ENCODE assay signal across 8 cellular contexts in genomic region chr9:132998221-132998620, GRCh38. TPM values are rescaled to one million over a fixed set of nuclear protein-coding genes. Genes with fewer than 3 reads are reported as not detected.
"Had no signal": no experiment of that assay in that cellular context is flagged by ENCODE, and none has a peak within 500 bp of the region (broad histone marks: within the 10 kb centered on the region; RNA-seq: fewer than 3 reads in every experiment).

No MANE protein-coding gene starts in this region.

RNA-seq across cellular contexts. Expression of gene GFI1B, which starts 19.7 kb away (rescaled TPM):
- total RNA-seq: kidney epithelial cell, lung microvascular endothelial cell, mammary epithelial cell, mesenteric fat pad, mesothelial cell of epicardium, myocyte had no signal
- polyA plus RNA-seq: keratinocyte; mammary epithelial cell; naive thymus-derived CD4-positive, alpha-beta T cell had no signal
